1 cellular context compared by ENCODE assay signal in genomic region chr5:173964491-173964890, GRCh38.
A peak's percentile ranks its signal among the peaks of the same experiment; 100 is the strongest.
TF ChIP-seq lines count a peak whose summit lies in the region.

No MANE protein-coding gene starts in this region.

TF ChIP-seq in HEK293, 187 proteins besides CTCF, POLR2A, EP300 and RAD21:
- TF ChIP-seq ZNF654 (tag by site-specific recombination; IDR thresholded peaks at IDR 0.05; ENCODE audit: low read depth) = no peak
- TF ChIP-seq KLF1 (tag by site-specific recombination; IDR thresholded peaks at IDR 0.05) = 0 out of 2 replicates have a peak, but pooled peaks have one; percentile 11
